1 cellular context compared by ENCODE assay signal in genomic region chr16:4388275-4389021, GRCh38.
TF ChIP-seq lines count a peak whose summit lies in the region.

No MANE protein-coding gene starts in this region.

TF ChIP-seq in H1, 55 proteins besides CTCF, POLR2A, EP300 and RAD21:
- no peak for TF ChIP-seq HDAC2 (IDR thresholded peaks at IDR 0.05; ENCODE audit: borderline replicate concordance in 1 of 2, low read depth in 2 of 2, low read length in 2 of 2)
- TF ChIP-seq SRF (IDR thresholded peaks at IDR 0.05; ENCODE audit: low read depth, low read length), result peak; percentile 49; the same call in 1 of the 2 replicates
- TF ChIP-seq, protein P1, sequence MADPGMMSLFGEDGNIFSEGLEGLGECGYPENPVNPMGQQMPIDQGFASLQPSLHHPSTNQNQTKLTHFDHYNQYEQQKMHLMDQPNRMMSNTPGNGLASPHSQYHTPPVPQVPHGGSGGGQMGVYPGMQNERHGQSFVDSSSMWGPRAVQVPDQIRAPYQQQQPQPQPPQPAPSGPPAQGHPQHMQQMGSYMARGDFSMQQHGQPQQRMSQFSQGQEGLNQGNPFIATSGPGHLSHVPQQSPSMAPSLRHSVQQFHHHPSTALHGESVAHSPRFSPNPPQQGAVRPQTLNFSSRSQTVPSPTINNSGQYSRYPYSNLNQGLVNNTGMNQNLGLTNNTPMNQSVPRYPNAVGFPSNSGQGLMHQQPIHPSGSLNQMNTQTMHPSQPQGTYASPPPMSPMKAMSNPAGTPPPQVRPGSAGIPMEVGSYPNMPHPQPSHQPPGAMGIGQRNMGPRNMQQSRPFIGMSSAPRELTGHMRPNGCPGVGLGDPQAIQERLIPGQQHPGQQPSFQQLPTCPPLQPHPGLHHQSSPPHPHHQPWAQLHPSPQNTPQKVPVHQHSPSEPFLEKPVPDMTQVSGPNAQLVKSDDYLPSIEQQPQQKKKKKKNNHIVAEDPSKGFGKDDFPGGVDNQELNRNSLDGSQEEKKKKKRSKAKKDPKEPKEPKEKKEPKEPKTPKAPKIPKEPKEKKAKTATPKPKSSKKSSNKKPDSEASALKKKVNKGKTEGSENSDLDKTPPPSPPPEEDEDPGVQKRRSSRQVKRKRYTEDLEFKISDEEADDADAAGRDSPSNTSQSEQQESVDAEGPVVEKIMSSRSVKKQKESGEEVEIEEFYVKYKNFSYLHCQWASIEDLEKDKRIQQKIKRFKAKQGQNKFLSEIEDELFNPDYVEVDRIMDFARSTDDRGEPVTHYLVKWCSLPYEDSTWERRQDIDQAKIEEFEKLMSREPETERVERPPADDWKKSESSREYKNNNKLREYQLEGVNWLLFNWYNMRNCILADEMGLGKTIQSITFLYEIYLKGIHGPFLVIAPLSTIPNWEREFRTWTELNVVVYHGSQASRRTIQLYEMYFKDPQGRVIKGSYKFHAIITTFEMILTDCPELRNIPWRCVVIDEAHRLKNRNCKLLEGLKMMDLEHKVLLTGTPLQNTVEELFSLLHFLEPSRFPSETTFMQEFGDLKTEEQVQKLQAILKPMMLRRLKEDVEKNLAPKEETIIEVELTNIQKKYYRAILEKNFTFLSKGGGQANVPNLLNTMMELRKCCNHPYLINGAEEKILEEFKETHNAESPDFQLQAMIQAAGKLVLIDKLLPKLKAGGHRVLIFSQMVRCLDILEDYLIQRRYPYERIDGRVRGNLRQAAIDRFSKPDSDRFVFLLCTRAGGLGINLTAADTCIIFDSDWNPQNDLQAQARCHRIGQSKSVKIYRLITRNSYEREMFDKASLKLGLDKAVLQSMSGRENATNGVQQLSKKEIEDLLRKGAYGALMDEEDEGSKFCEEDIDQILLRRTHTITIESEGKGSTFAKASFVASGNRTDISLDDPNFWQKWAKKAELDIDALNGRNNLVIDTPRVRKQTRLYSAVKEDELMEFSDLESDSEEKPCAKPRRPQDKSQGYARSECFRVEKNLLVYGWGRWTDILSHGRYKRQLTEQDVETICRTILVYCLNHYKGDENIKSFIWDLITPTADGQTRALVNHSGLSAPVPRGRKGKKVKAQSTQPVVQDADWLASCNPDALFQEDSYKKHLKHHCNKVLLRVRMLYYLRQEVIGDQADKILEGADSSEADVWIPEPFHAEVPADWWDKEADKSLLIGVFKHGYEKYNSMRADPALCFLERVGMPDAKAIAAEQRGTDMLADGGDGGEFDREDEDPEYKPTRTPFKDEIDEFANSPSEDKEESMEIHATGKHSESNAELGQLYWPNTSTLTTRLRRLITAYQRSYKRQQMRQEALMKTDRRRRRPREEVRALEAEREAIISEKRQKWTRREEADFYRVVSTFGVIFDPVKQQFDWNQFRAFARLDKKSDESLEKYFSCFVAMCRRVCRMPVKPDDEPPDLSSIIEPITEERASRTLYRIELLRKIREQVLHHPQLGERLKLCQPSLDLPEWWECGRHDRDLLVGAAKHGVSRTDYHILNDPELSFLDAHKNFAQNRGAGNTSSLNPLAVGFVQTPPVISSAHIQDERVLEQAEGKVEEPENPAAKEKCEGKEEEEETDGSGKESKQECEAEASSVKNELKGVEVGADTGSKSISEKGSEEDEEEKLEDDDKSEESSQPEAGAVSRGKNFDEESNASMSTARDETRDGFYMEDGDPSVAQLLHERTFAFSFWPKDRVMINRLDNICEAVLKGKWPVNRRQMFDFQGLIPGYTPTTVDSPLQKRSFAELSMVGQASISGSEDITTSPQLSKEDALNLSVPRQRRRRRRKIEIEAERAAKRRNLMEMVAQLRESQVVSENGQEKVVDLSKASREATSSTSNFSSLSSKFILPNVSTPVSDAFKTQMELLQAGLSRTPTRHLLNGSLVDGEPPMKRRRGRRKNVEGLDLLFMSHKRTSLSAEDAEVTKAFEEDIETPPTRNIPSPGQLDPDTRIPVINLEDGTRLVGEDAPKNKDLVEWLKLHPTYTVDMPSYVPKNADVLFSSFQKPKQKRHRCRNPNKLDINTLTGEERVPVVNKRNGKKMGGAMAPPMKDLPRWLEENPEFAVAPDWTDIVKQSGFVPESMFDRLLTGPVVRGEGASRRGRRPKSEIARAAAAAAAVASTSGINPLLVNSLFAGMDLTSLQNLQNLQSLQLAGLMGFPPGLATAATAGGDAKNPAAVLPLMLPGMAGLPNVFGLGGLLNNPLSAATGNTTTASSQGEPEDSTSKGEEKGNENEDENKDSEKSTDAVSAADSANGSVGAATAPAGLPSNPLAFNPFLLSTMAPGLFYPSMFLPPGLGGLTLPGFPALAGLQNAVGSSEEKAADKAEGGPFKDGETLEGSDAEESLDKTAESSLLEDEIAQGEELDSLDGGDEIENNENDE (IDR thresholded peaks at IDR 0.05; ENCODE audit: insufficient replicate concordance, low read length), result no peak
- TF ChIP-seq HDAC6 (IDR thresholded peaks at IDR 0.05; ENCODE audit: low read depth, low read length), result no peak
